Comparison of ENCODE assay signal across 1 cellular context in genomic region chr2:42244520-42244919, GRCh38.
TF ChIP-seq lines count a peak whose summit lies in the region.

No MANE protein-coding gene starts in this region.

TF ChIP-seq in HEK293, 187 proteins besides CTCF, POLR2A, EP300 and RAD21 (continued from another document):
- TF ChIP-seq HIC1 (tag by site-specific recombination; IDR thresholded peaks at IDR 0.05), result no peak
